8 cellular contexts compared by ENCODE assay signal in genomic region chr1:145891587-145892485, GRCh38. TPM values are rescaled to one million over a fixed set of nuclear protein-coding genes. Genes with fewer than 3 reads are reported as not detected.
A peak's percentile ranks its signal among the peaks of the same experiment; 100 is the strongest.
DNase-seq lines count a peak whose midpoint lies in the region; ATAC-seq and TF ChIP-seq lines count a peak whose summit lies in the region.

No MANE protein-coding gene starts in this region.

- TF ChIP-seq CTCF in GM12873 (IDR thresholded peaks at IDR 0.05; ENCODE audit: insufficient read depth, low read depth, low read length, missing control alignments) (peak; percentile 88), ascending aorta (IDR thresholded peaks at IDR 0.05) (peak; percentile 93 to 97 (median 95)), left ventricle myocardium inferior (IDR thresholded peaks at IDR 0.05; ENCODE audit: borderline replicate concordance) (peak; percentile 98), uterus (IDR thresholded peaks at IDR 0.05) (peak; percentile 91 to 98 (median 98))

- no peak for ATAC-seq in GM19467 (IDR thresholded peaks at IDR 0.05; ENCODE audit: unreplicated experiment)

- TF ChIP-seq POLR2A in uterus (IDR thresholded peaks at IDR 0.05), result peak; percentile 32 to 59

- no peaks in the 10 kb centered on the region for H3K27me3 ChIP-seq in ascending aorta
- no peaks in the 10 kb centered on the region for H3K27me3 ChIP-seq in left ventricle myocardium inferior (ENCODE audit: low read depth)
- H3K27me3 ChIP-seq in uterus, result no peaks in the 10 kb centered on the region

- DNase-seq in NCI-H1417 treated with DMSO at 0.1 percent for 48 hours (lab: John Stamatoyannopoulos, UW) (peak; percentile 85), T follicular helper cell (ENCODE audit: low read depth) (peak; percentile 30), ascending aorta (ENCODE audit: low spot score in 2 of 2) (peak; percentile 89 to 99), left ventricle myocardium inferior (peak; percentile 89), pons (ENCODE audit: low spot score) (peak; percentile 95), uterus (peak; percentile 95 to 99)

- H3K36me3 ChIP-seq in ascending aorta, result peaks cover 16 to 36% of the 10 kb centered on the region in 2 donors
- no peaks in the 10 kb centered on the region for H3K36me3 ChIP-seq in left ventricle myocardium inferior
- H3K36me3 ChIP-seq in uterus, result no peaks in the 10 kb centered on the region

- H3K4me1 ChIP-seq in ascending aorta, result peaks cover 14 to 36% of the 10 kb centered on the region in 2 donors
- peaks cover 48% of the 10 kb centered on the region for H3K4me1 ChIP-seq in left ventricle myocardium inferior
- peaks cover 5 to 8% of the 10 kb centered on the region in 2 donors for H3K4me1 ChIP-seq in uterus

- intact Hi-C loops in ascending aorta (cut with DNase I) (loop anchor here (1.0 to 5.0 kb wide), 4 partner anchors 16 to 120 kb away; no protein-coding TSS in a partner anchor), left ventricle myocardium inferior (cut with micrococcal nuclease) (loop anchor here (10.0 kb wide), 1 partner anchor 123 kb away; no protein-coding TSS in a partner anchor), uterus (cut with DNase I; ENCODE audit: low total_unique reads) (loop anchor here (10.0 kb wide), 1 partner anchor 123 kb away; no protein-coding TSS in a partner anchor)

- peak overlapping the region; percentile 92 to 98 for H3K27ac ChIP-seq in ascending aorta
- peak overlapping the region; percentile 87 for H3K27ac ChIP-seq in left ventricle myocardium inferior (replicated peaks)
- peak overlapping the region; percentile 95 to 96 for H3K27ac ChIP-seq in uterus

- no peaks in the 10 kb centered on the region for H3K9me3 ChIP-seq in ascending aorta
- no peaks in the 10 kb centered on the region for H3K9me3 ChIP-seq in left ventricle myocardium inferior (replicated peaks)
- H3K9me3 ChIP-seq in uterus, result no peaks in the 10 kb centered on the region

- H3K4me3 ChIP-seq in ascending aorta (peak overlapping the region; percentile 10 to 23), left ventricle myocardium inferior (peak overlapping the region; percentile 42), uterus (peak overlapping the region; percentile 2 to 13)

RNA-seq across cellular contexts. Expression of gene ANKRD35, which starts 6.2 kb away (rescaled TPM):
- total RNA-seq in ascending aorta, result 19.9 TPM
- 0.77 TPM for total RNA-seq in left ventricle myocardium inferior
- total RNA-seq in uterus, result 1 to 10 TPM in 3 of 4 donors, under 1 TPM in 1; 0.77 to 8.8 (median 5.4) TPM

RNA-seq across cellular contexts. Expression of gene ITGA10, which starts 18.0 kb away (rescaled TPM):
- 83.1 TPM for total RNA-seq in ascending aorta
- total RNA-seq in left ventricle myocardium inferior, result 3.7 TPM
- 10 to 100 TPM in 1 of 4 donors, 1 to 10 TPM in 3; 2.7 to 19.9 (median 4.0) TPM for total RNA-seq in uterus

RNA-seq across cellular contexts. Expression of gene PEX11B, which starts 26.7 kb away (rescaled TPM):
- total RNA-seq in ascending aorta, result 11.2 TPM
- 24.4 TPM for total RNA-seq in left ventricle myocardium inferior
- total RNA-seq in uterus, result 10 to 100 TPM; 26.1 to 46.3 (median 36.0) TPM

RNA-seq across cellular contexts. Expression of gene PIAS3, which starts 33.0 kb away (rescaled TPM):
- total RNA-seq in ascending aorta, result 44.4 TPM
- total RNA-seq in left ventricle myocardium inferior, result 14.6 TPM
- total RNA-seq in uterus, result 10 to 100 TPM; 10.2 to 88.6 (median 24.5) TPM

RNA-seq across cellular contexts. Expression of gene RBM8A, which starts 35.4 kb away (rescaled TPM):
- 48.9 TPM for total RNA-seq in ascending aorta
- 64.4 TPM for total RNA-seq in left ventricle myocardium inferior
- 100 to 1,000 TPM; 118 to 226 (median 146) TPM for total RNA-seq in uterus

Comparison
In these comparisons a context has a peak if more than half of its experiments do, and no peak if none do; other contexts are left out.
1. DNase-seq: peak in every context shown above with its lines; median percentile 97 in uterus; 95 in pons; 94 in ascending aorta; 89 in left ventricle myocardium inferior; 85 in NCI-H1417 treated with DMSO at 0.1 percent for 48 hours; 30 in T follicular helper cell.